1 cellular context compared by ENCODE assay signal in genomic region chr1:118201524-118201923, GRCh38.
TF ChIP-seq lines count a peak whose summit lies in the region.

No MANE protein-coding gene starts in this region.

TF ChIP-seq in H1, 55 proteins besides CTCF, POLR2A, EP300 and RAD21 (continued from another document):
- TF ChIP-seq ATF2 (IDR thresholded peaks at IDR 0.05; ENCODE audit: low read length) (no peak), EGR1 (IDR thresholded peaks at IDR 0.05; ENCODE audit: borderline replicate concordance, low read depth, low read length) (no peak), POU5F1 (IDR thresholded peaks at IDR 0.05; ENCODE audit: low read depth, low read length) (no peak), MAX (IDR thresholded peaks at IDR 0.05) (no peak), SP1 (IDR thresholded peaks at IDR 0.05; ENCODE audit: low read depth, low read length) (no peak)
